ENCODE assay signal across 9 cellular contexts in genomic region chr1:193031431-193031830, GRCh38. TPM values are rescaled to one million over a fixed set of nuclear protein-coding genes. Genes with fewer than 3 reads are reported as not detected.
DNase-seq lines count a peak whose midpoint lies in the region; ATAC-seq and TF ChIP-seq lines count a peak whose summit lies in the region.
"Had no signal": no experiment of that assay in that cellular context is flagged by ENCODE, and none has a peak within 500 bp of the region (broad histone marks: within the 10 kb centered on the region; RNA-seq: fewer than 3 reads in every experiment).

No MANE protein-coding gene starts in this region.

- peak; percentile 47 for DNase-seq in amniotic epithelial cell (ENCODE audit: low read depth)
- peak; percentile 31 to 51 for DNase-seq in lung microvascular endothelial cell (ENCODE audit: low read depth in 2 of 2)
- no peak for DNase-seq in KG1 (lab: John Stamatoyannopoulos, UW)
- DNase-seq in T-helper 9 cell: no peak
- DNase-seq: NCI-H748 treated with DMSO at 0.1 percent for 48 hours had no signal

- peak; percentile 20; the same call in 1 of the 3 replicates for TF ChIP-seq CTCF in GM12872 (IDR thresholded peaks at IDR 0.05; ENCODE audit: insufficient read depth, low read depth, low read length)

- peak; percentile 63 for ATAC-seq in HG03135 (IDR thresholded peaks at IDR 0.05; ENCODE audit: unreplicated experiment)
- ATAC-seq in HG03520 (IDR thresholded peaks at IDR 0.05; ENCODE audit: unreplicated experiment): no peak
- ATAC-seq in HG02763 (IDR thresholded peaks at IDR 0.05; ENCODE audit: unreplicated experiment): no peak

RNA-seq across cellular contexts. Expression of gene UCHL5, which starts 27.7 kb away (rescaled TPM):
- total RNA-seq in lung microvascular endothelial cell: 12.4 and 12.9 TPM in 2 replicates

RNA-seq across cellular contexts. Expression of gene RO60, which starts 28.0 kb away (rescaled TPM):
- 112 and 154 TPM in 2 replicates for total RNA-seq in lung microvascular endothelial cell

Comparison
In these comparisons a context has a peak if more than half of its experiments do, and no peak if none do; other contexts are left out.
1. DNase-seq: peak in amniotic epithelial cell (single experiment) and lung microvascular endothelial cell (2 of 2); none in KG1 (single experiment) and T-helper 9 cell (single experiment).